8 cellular contexts compared by ENCODE assay signal in the genomic region with DNA sequence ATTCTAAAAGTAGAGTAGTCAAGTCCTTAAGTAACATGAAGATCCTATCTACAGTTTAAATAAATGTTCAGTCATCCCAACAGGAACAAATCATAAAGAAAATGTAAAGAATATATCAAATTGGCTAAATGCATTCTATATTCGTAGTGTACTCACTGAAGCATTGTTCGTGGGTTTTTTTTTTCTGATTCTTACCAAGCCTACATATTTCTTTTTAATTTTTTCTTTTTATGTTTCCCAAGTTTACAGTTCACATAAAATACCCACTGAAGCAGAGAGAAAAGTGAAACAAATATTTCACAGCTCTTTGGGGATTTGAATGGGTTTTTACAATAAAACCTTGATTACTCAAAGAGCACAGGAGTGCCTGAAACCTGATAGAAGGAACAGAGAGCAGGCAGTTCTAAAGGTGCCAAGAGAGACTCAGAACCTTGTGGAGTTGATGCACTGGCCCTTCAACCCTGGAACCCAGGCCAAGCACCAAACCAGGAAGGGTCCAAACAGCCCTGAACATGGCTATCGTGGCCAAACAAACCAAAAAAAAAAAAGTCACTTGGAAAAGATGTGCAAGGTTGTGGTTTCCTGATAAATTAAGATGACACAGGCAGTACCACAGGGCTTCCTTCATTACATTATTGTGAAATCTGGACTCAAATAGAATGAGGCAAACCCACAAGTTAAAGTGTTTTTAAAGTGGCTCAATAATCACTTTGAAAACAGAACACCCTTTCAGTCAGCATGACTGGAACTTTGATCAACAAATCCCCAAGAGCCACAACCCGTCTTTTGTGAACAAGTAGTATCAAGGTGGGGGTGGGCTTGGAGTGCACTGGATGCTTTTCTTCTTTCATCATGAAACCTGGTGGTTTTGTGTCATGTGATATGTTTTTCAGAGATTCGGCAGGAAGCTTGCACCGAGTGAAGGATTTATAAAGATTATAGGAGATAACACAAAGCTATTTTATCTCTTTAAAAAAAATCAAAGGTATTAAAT.
A peak's percentile ranks its signal among the peaks of the same experiment; 100 is the strongest.
DNase-seq lines count a peak whose midpoint lies in the region; ATAC-seq, FAIRE-seq and TF ChIP-seq lines count a peak whose summit lies in the region.

No MANE protein-coding gene starts in this region.

- H3K4me2 ChIP-seq in skeletal muscle satellite cell (ENCODE audit: low read length): peak overlapping the region; percentile 27

- H3K4me3 ChIP-seq in epithelial cell of esophagus (ENCODE audit: low read length) (no peak overlapping the region), skeletal muscle satellite cell (ENCODE audit: low read length) (no peak overlapping the region)

- H3K9ac ChIP-seq in skeletal muscle satellite cell (ENCODE audit: low read depth, low read length): peak overlapping the region; percentile 61

- FAIRE-seq in H54 (lab: Jason Lieb, UNC): peak; percentile 92

- peak; percentile 96 for DNase-seq in Caki2 (ENCODE audit: low read depth)
- DNase-seq in H54 (ENCODE audit: insufficient read length, low spot score): no peak
- DNase-seq in RPMI8226: peak; percentile 28
- peak; percentile 75 for DNase-seq in epithelial cell of esophagus (ENCODE audit: low read depth)
- DNase-seq in DMS 273 (lab: John Stamatoyannopoulos, UW; ENCODE audit: unreplicated experiment): no peak
- DNase-seq in T-helper 9 cell: no peak

- in situ Hi-C loops in Caki2 (cut with HindIII; ENCODE audit: low pct_unique_long_range_greater_than_20kb, low sequenced_read_pairs): no loop called here

- H3K27me3 ChIP-seq in skeletal muscle satellite cell (ENCODE audit: control insufficient read depth, insufficient read depth, low read length): no peaks in the 10 kb centered on the region

- no peaks in the 10 kb centered on the region for H3K36me3 ChIP-seq in skeletal muscle satellite cell (ENCODE audit: insufficient read depth, low read length)

- no peak for ATAC-seq in GM18870 (IDR thresholded peaks at IDR 0.05; ENCODE audit: unreplicated experiment)

- H3K4me1 ChIP-seq in skeletal muscle satellite cell (ENCODE audit: control insufficient read depth, insufficient read depth, low read length): peaks cover 47% of the 10 kb centered on the region

- TF ChIP-seq CTCF in epithelial cell of esophagus (IDR thresholded peaks at IDR 0.05; ENCODE audit: insufficient read depth, low read depth, low read length, missing control alignments): no peak

- no peak for TF ChIP-seq POLR2A in H54 (IDR thresholded peaks at IDR 0.05; ENCODE audit: low read depth, low read length)

- no peaks in the 10 kb centered on the region for H3K9me3 ChIP-seq in skeletal muscle satellite cell (replicated peaks; ENCODE audit: low read length)

Comparison
In these comparisons a context has a peak if more than half of its experiments do, and no peak if none do; other contexts are left out.
1. DNase-seq: peak in Caki2 (single experiment), RPMI8226 (single experiment) and epithelial cell of esophagus (single experiment); none in H54 (single experiment), DMS 273 (single experiment) and T-helper 9 cell (single experiment).